In genomic region chr11:38384568-38384967, GRCh38 we compare ENCODE assay signal across 19 cellular contexts.
DNase-seq lines count a peak whose midpoint lies in the region; ATAC-seq, FAIRE-seq and TF ChIP-seq lines count a peak whose summit lies in the region.
"Had no signal": no experiment of that assay in that cellular context is flagged by ENCODE, and none has a peak within 500 bp of the region (broad histone marks: within the 10 kb centered on the region; RNA-seq: fewer than 3 reads in every experiment).

No MANE protein-coding gene starts in this region.

- POLR2A ChIA-PET in PC-9 (lab: Charles Lee; ENCODE audit: unreplicated experiment), result no interaction called here
- POLR2A ChIA-PET in GM10248 (lab: Yijun Ruan, JAX), result no interaction called here

- H3K9me3 ChIP-seq in PC-9 (ENCODE audit: insufficient read depth, low read depth), result no peaks in the 10 kb centered on the region; the same call in 1 of the 2 replicates
- H3K9me3 ChIP-seq: Peyer's patch had no signal

- H3K27ac ChIP-seq in PC-9, result no peak overlapping the region
- H3K27ac ChIP-seq: Peyer's patch had no signal

- H3K4me3 ChIP-seq in PC-9 (no peak overlapping the region), choroid plexus epithelial cell (ENCODE audit: low read depth, low read length) (no peak overlapping the region), foreskin fibroblast (ENCODE audit: low read depth in 1 of 2, low read length in 2 of 2) (no peak overlapping the region)
- H3K4me3 ChIP-seq: Peyer's patch had no signal

- ATAC-seq in GM19463 (IDR thresholded peaks at IDR 0.05; ENCODE audit: unreplicated experiment), result no peak

- H3K36me3 ChIP-seq in PC-9 (ENCODE audit: low read depth), result no peaks in the 10 kb centered on the region
- H3K36me3 ChIP-seq: Peyer's patch had no signal

- DNase-seq in A172 (ENCODE audit: low spot score), result peak; percentile 5
- DNase-seq in HPDE6-E6E7 (ENCODE audit: extremely low spot score), result peak; percentile 35
- peak; percentile 23 to 45 for DNase-seq in PC-9
- peak; percentile 2 for DNase-seq in choroid plexus epithelial cell (ENCODE audit: low read depth)
- DNase-seq in foreskin fibroblast, result no peak
- DNase-seq in GM10248 (ENCODE audit: extremely low spot score), result no peak
- no peak for DNase-seq in D721Med (ENCODE audit: insufficient read length, low spot score)
- DNase-seq: 8988T, Calu3, DMS79, GDM1, NCI-H1092, NCI-H1694, NCI-H446, NCI-H748 treated with DMSO at 0.1 percent for 48 hours, Peyer's patch, SIG-M5 had no signal

- TF ChIP-seq CTCF in PC-9 (conservative IDR thresholded peaks at IDR 0.05) (no peak), choroid plexus epithelial cell (conservative IDR thresholded peaks at IDR 0.05; ENCODE audit: low read depth, low read length) (no peak), foreskin fibroblast (IDR thresholded peaks at IDR 0.05; ENCODE audit: low read depth, low read length) (no peak), GM10248 (IDR thresholded peaks at IDR 0.05; ENCODE audit: control extremely low read depth, extremely low read depth, low read depth, missing control alignments) (no peak), D721Med (IDR thresholded peaks at IDR 0.05; ENCODE audit: insufficient read depth, missing control alignments) (no peak)

- FAIRE-seq in D721Med (lab: Jason Lieb, UNC), result no peak
- FAIRE-seq: H1 had no signal

- H3K9me2 ChIP-seq in PC-9 (ENCODE audit: insufficient read depth), result no peaks in the 10 kb centered on the region

- no peaks in the 10 kb centered on the region for H4K20me1 ChIP-seq in PC-9 (ENCODE audit: insufficient read depth)

- no peaks in the 10 kb centered on the region for H3K27me3 ChIP-seq in PC-9 (ENCODE audit: insufficient read depth, low read depth)
- H3K27me3 ChIP-seq: Peyer's patch had no signal

- CTCF ChIA-PET in PC-9 (lab: Charles Lee), result no interaction called here
- CTCF ChIA-PET in GM10248 (lab: Yijun Ruan, JAX), result no interaction called here

- H2AFZ ChIP-seq in PC-9, result peak overlapping the region; percentile 46; the same call in 1 of the 2 replicates

- H3K79me2 ChIP-seq in PC-9 (ENCODE audit: low read depth), result no peaks in the 10 kb centered on the region

- BruUV-seq in PC-9 (replicated peaks; lab: Mats Ljungman, UMichigan), result no TSS peak

- H3F3A ChIP-seq in PC-9 (ENCODE audit: insufficient read depth, low read depth), result no peaks in the 10 kb centered on the region

- H3K4me2 ChIP-seq in PC-9, result no peak overlapping the region

- intact Hi-C loops in PC-9 (cut with micrococcal nuclease; ENCODE audit: unreplicated experiment), result no loop called here

- H3K4me1 ChIP-seq in PC-9 (replicated peaks; ENCODE audit: insufficient read depth), result no peaks in the 10 kb centered on the region
- H3K4me1 ChIP-seq: Peyer's patch had no signal

Comparison
In these comparisons a context has a peak if more than half of its experiments do, and no peak if none do; other contexts are left out.
1. DNase-seq: peak in A172 (single experiment), HPDE6-E6E7 (single experiment), PC-9 (2 of 2) and choroid plexus epithelial cell (single experiment); none in foreskin fibroblast (0 of 2), GM10248 (single experiment) and D721Med (single experiment).